In the genomic region with DNA sequence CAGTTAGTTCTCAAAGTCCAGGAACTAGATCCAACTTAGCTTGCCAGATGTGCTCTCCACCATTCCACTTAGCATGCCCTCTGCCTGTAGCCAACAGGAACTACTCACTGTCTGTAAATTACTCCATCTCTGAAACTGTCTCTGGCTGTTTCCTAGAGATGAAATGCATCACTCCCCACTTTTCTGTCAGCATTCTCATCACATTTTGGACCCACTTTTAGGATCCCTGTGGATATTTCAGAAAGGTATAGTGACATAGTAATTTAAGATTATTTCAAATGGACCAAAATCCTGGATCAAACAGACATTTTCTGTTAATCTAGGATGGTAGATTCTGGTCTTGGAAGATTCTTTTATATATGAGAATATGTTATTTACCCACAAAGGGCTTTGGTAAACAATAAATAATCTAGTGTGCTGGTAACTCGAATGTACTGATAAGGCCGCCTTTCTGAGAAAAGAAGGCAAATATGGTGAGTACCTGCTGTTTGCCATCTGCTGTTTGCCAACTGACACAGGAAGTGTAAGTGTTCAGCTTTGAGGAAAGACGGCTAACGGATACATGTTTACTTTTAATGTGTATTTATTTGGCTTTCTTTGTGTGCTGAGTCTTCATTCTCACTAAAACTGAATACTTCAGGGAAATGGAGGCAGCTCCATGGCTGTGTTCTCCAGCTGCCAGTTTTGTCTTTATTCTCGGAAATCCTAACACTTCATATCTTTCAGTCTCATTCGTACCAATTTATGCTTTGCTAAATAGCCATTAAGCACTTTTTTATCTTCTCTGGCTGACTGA, we compare ENCODE assay signal across 10 cellular contexts.
DNase-seq lines count a peak whose midpoint lies in the region; ATAC-seq and TF ChIP-seq lines count a peak whose summit lies in the region.
"Had no signal": no experiment of that assay in that cellular context is flagged by ENCODE, and none has a peak within 500 bp of the region (broad histone marks: within the 10 kb centered on the region; RNA-seq: fewer than 3 reads in every experiment).

No MANE protein-coding gene starts in this region.

- BruUV-seq in HCT116 (replicated peaks; lab: Mats Ljungman, UMichigan): no TSS peak
- no TSS peak for BruUV-seq in PC-3 (replicated peaks; lab: Mats Ljungman, UMichigan)

- WGBS in gastroesophageal sphincter (ENCODE audit: low coverage in 1 of 2), 2 donors: 52 to 64% methylated on average over 6 of the region's 6 CpGs

- CTCF ChIA-PET in HCT116 (lab: Charles Lee): no interaction called here
- CTCF ChIA-PET in PC-3 (lab: Charles Lee): no interaction called here

- TF ChIP-seq CTCF in HCT116 (IDR thresholded peaks at IDR 0.05 in 2 of 3, conservative IDR thresholded peaks at IDR 0.05 in 1 of 3; ENCODE audit: borderline replicate concordance in 1 of 3, insufficient read depth in 1 of 3, low read depth in 2 of 3, low read length in 2 of 3): peak in 2 of 3 experiments; percentile 45 to 46; a peak in 4 of 6 replicates
- TF ChIP-seq CTCF in PC-3 (conservative IDR thresholded peaks at IDR 0.05; ENCODE audit: low read depth, low read length): peak; percentile 58
- peak; percentile 62 for TF ChIP-seq CTCF in fibroblast of pulmonary artery (IDR thresholded peaks at IDR 0.05; ENCODE audit: low read length, missing control alignments)
- no peak for TF ChIP-seq CTCF in gastroesophageal sphincter (IDR thresholded peaks at IDR 0.05)

- H3K27me3 Mint-ChIP-seq in stimulated activated naive CD8-positive, alpha-beta T cell treated with anti-CD3 and anti-CD28 coated beads, Interleukin-15, amount 100 ng/mL, for 72 hours: peaks cover 5% of the 10 kb centered on the region

- peak; percentile 54 for DNase-seq in AG20443 (ENCODE audit: low spot score)
- peak; percentile 10 for DNase-seq in HCT116 (ENCODE audit: low read depth, low spot score)
- DNase-seq in PC-3: peak; percentile 32
- peak; percentile 48 for DNase-seq in fibroblast of pulmonary artery (ENCODE audit: low read depth)
- DNase-seq in mucosa of gallbladder (ENCODE audit: low spot score): no peak
- DNase-seq in stimulated activated naive CD8-positive, alpha-beta T cell treated with anti-CD3 and anti-CD28 coated beads, Interleukin-15, amount 100 ng/mL, for 72 hours: no peak
- DNase-seq in ureter (ENCODE audit: low spot score): no peak
- DNase-seq: naive B cell, T-helper 9 cell had no signal

- no peaks in the 10 kb centered on the region for H3K79me2 ChIP-seq in HCT116 (ENCODE audit: insufficient read depth, low read length)
- no peaks in the 10 kb centered on the region for H3K79me2 ChIP-seq in PC-3 (ENCODE audit: low read length)

- H3K9me2 ChIP-seq in HCT116 (ENCODE audit: insufficient read depth) (no peaks in the 10 kb centered on the region), PC-3 (replicated peaks; ENCODE audit: low read length) (no peaks in the 10 kb centered on the region)

- RAD21 ChIA-PET in HCT116 (lab: Charles Lee; ENCODE audit: low non-redundant PET in 1 of 2, low total read pairs in 2 of 2, uncharacterized antibody in 2 of 2, unreplicated experiment in 2 of 2): no interaction called here

- H3K27me3 ChIP-seq in HCT116 (ENCODE audit: insufficient read depth, low read length) (peaks cover 32% of the 10 kb centered on the region), PC-3 (ENCODE audit: low read length) (no peaks in the 10 kb centered on the region), gastroesophageal sphincter (peaks cover 17% of the 10 kb centered on the region)

- H3K9ac ChIP-seq in HCT116 (ENCODE audit: low read length) (no peak overlapping the region), PC-3 (ENCODE audit: low read length) (no peak overlapping the region)

- H3K9me3 Mint-ChIP-seq in stimulated activated naive CD8-positive, alpha-beta T cell treated with anti-CD3 and anti-CD28 coated beads, Interleukin-15, amount 100 ng/mL, for 72 hours: no peaks in the 10 kb centered on the region
- H3K9me3 Mint-ChIP-seq: naive B cell had no signal

- H3K27ac ChIP-seq in HCT116 (ENCODE audit: low read depth, low read length): no peak overlapping the region
- H3K27ac ChIP-seq in PC-3 (ENCODE audit: low read length): no peak overlapping the region
- H3K27ac ChIP-seq in gastroesophageal sphincter: no peak overlapping the region

- no peak for TF ChIP-seq POLR2A in HCT116 (IDR thresholded peaks at IDR 0.05; ENCODE audit: borderline replicate concordance, extremely low read depth, insufficient read depth, insufficient read length)
- TF ChIP-seq POLR2A in gastroesophageal sphincter (IDR thresholded peaks at IDR 0.05): no peak

- H3K9me3 ChIP-seq in HCT116 (ENCODE audit: control insufficient read depth in 1 of 2, insufficient read depth in 1 of 2, low read depth in 1 of 2, low read length in 2 of 2): no peaks in the 10 kb centered on the region
- no peaks in the 10 kb centered on the region for H3K9me3 ChIP-seq in PC-3 (ENCODE audit: low read length)
- H3K9me3 ChIP-seq in gastroesophageal sphincter: no peaks in the 10 kb centered on the region

- no peak overlapping the region for H2AFZ ChIP-seq in HCT116 (ENCODE audit: low read depth, low read length, poor library complexity, severe bottlenecking)
- H2AFZ ChIP-seq in PC-3 (ENCODE audit: low read length): no peak overlapping the region

- no peaks in the 10 kb centered on the region for H3F3A ChIP-seq in PC-3 (ENCODE audit: low read length, unreplicated experiment)

- ATAC-seq in HCT116 (peak; percentile 69), PC-3 (peak; percentile 66; the same call in 1 of the 2 replicates), gastroesophageal sphincter (no peak)
- ATAC-seq in stimulated activated naive CD8-positive, alpha-beta T cell treated with anti-CD3 and anti-CD28 coated beads, Interleukin-15, amount 100 ng/mL, for 72 hours: no peak

- intact Hi-C loops in HCT116 (cut with micrococcal nuclease): no loop called here
- intact Hi-C loops in PC-3 (cut with micrococcal nuclease): loop anchor here (5.0 kb wide), 2 partner anchors 46 to 126 kb away; no protein-coding TSS in a partner anchor

- H3K4me1 Mint-ChIP-seq in stimulated activated naive CD8-positive, alpha-beta T cell treated with anti-CD3 and anti-CD28 coated beads, Interleukin-15, amount 100 ng/mL, for 72 hours: no peaks in the 10 kb centered on the region
- H3K4me1 Mint-ChIP-seq: naive B cell had no signal

- POLR2A ChIA-PET in HCT116 (lab: Charles Lee): no interaction called here
- POLR2A ChIA-PET in PC-3 (lab: Charles Lee; ENCODE audit: unreplicated experiment): no interaction called here

- no peak overlapping the region for H3K4me3 Mint-ChIP-seq in stimulated activated naive CD8-positive, alpha-beta T cell treated with anti-CD3 and anti-CD28 coated beads, Interleukin-15, amount 100 ng/mL, for 72 hours
- H3K4me3 Mint-ChIP-seq: naive B cell had no signal

- H3K4me1 ChIP-seq in HCT116 (ENCODE audit: control insufficient read depth in 1 of 2, insufficient read depth in 2 of 2, low read length in 2 of 2) (no peaks in the 10 kb centered on the region), PC-3 (ENCODE audit: insufficient read depth, low read length) (0 out of 2 replicates have a peak, but pooled peaks cover 6% of the 10 kb centered on the region), gastroesophageal sphincter (no peaks in the 10 kb centered on the region)

- no peak for TF ChIP-seq RAD21 in HCT116 (IDR thresholded peaks at IDR 0.05; ENCODE audit: low read depth)

- H4K20me1 ChIP-seq in HCT116 (ENCODE audit: insufficient read depth) (no peaks in the 10 kb centered on the region), PC-3 (ENCODE audit: low read length) (no peaks in the 10 kb centered on the region)

- H3K4me3 ChIP-seq in HCT116 (replicated peaks in 1 of 2; ENCODE audit: low read depth in 1 of 2, low read length in 2 of 2) (no peak overlapping the region), PC-3 (ENCODE audit: low read length) (no peak overlapping the region), fibroblast of pulmonary artery (replicated peaks; ENCODE audit: low read depth, low read length) (no peak overlapping the region), gastroesophageal sphincter (no peak overlapping the region)

- H3K4me2 ChIP-seq in HCT116 (ENCODE audit: low read length): no peak overlapping the region
- H3K4me2 ChIP-seq in PC-3 (ENCODE audit: low read length): no peak overlapping the region

- H3K27ac Mint-ChIP-seq in stimulated activated naive CD8-positive, alpha-beta T cell treated with anti-CD3 and anti-CD28 coated beads, Interleukin-15, amount 100 ng/mL, for 72 hours: no peak overlapping the region
- H3K27ac Mint-ChIP-seq: naive B cell had no signal

- H3K36me3 ChIP-seq in HCT116 (ENCODE audit: control insufficient read depth in 1 of 2, insufficient read depth in 2 of 2, low read length in 2 of 2) (no peaks in the 10 kb centered on the region), PC-3 (ENCODE audit: low read depth, low read length) (no peaks in the 10 kb centered on the region), gastroesophageal sphincter (no peaks in the 10 kb centered on the region)

- no peak for TF ChIP-seq EP300 in gastroesophageal sphincter (IDR thresholded peaks at IDR 0.05)

TF ChIP-seq in HCT116, 20 proteins besides CTCF, POLR2A, EP300 and RAD21 (continues in another document):
- TF ChIP-seq, protein P1, sequence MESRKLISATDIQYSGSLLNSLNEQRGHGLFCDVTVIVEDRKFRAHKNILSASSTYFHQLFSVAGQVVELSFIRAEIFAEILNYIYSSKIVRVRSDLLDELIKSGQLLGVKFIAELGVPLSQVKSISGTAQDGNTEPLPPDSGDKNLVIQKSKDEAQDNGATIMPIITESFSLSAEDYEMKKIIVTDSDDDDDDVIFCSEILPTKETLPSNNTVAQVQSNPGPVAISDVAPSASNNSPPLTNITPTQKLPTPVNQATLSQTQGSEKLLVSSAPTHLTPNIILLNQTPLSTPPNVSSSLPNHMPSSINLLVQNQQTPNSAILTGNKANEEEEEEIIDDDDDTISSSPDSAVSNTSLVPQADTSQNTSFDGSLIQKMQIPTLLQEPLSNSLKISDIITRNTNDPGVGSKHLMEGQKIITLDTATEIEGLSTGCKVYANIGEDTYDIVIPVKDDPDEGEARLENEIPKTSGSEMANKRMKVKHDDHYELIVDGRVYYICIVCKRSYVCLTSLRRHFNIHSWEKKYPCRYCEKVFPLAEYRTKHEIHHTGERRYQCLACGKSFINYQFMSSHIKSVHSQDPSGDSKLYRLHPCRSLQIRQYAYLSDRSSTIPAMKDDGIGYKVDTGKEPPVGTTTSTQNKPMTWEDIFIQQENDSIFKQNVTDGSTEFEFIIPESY (IDR thresholded peaks at IDR 0.05; ENCODE audit: extremely low read depth, insufficient replicate concordance, low read length): no peak
- no peak for TF ChIP-seq JUND (IDR thresholded peaks at IDR 0.05)
- TF ChIP-seq YY1 (IDR thresholded peaks at IDR 0.05; ENCODE audit: extremely low read depth, insufficient replicate concordance, low read depth, low read length): no peak
- no peak for TF ChIP-seq POLR2AphosphoS5 (IDR thresholded peaks at IDR 0.05; ENCODE audit: low read depth, low read length)
- no peak for TF ChIP-seq ELF1 (IDR thresholded peaks at IDR 0.05; ENCODE audit: borderline replicate concordance, low read depth)
- no peak for TF ChIP-seq EZH2phosphoT487 (IDR thresholded peaks at IDR 0.05; ENCODE audit: borderline replicate concordance)
- no peak for TF ChIP-seq EGR1 (IDR thresholded peaks at IDR 0.05; ENCODE audit: low read depth)
- TF ChIP-seq CBX3 (IDR thresholded peaks at IDR 0.05; ENCODE audit: low read depth): no peak
- no peak for TF ChIP-seq CEBPB (IDR thresholded peaks at IDR 0.05; ENCODE audit: low read depth)

Comparison
In these comparisons a context has a peak if more than half of its experiments do, and no peak if none do; other contexts are left out.
1. DNase-seq: peak in AG20443 (single experiment), HCT116 (single experiment), PC-3 (single experiment) and fibroblast of pulmonary artery (single experiment); none in mucosa of gallbladder (single experiment), stimulated activated naive CD8-positive, alpha-beta T cell treated with anti-CD3 and anti-CD28 coated beads, Interleukin-15, amount 100 ng/mL, for 72 hours (0 of 2) and ureter (single experiment).
2. ATAC-seq: peak in HCT116 (single experiment) and PC-3 (single experiment); none in gastroesophageal sphincter (single experiment) and stimulated activated naive CD8-positive, alpha-beta T cell treated with anti-CD3 and anti-CD28 coated beads, Interleukin-15, amount 100 ng/mL, for 72 hours (single experiment).
3. CTCF ChIP-seq: peak in HCT116 (2 of 3), PC-3 (single experiment) and fibroblast of pulmonary artery (single experiment); none in gastroesophageal sphincter (0 of 4).